In genomic region chr10:6473430-6473829, GRCh38 we compare ENCODE assay signal across 9 cellular contexts.
DNase-seq lines count a peak whose midpoint lies in the region; ATAC-seq and TF ChIP-seq lines count a peak whose summit lies in the region.
"Had no signal": no experiment of that assay in that cellular context is flagged by ENCODE, and none has a peak within 500 bp of the region (broad histone marks: within the 10 kb centered on the region; RNA-seq: fewer than 3 reads in every experiment).

No MANE protein-coding gene starts in this region.

- no peaks in the 10 kb centered on the region for H3K9me3 Mint-ChIP-seq in activated T-helper 17 cell treated with anti-CD3 and anti-CD28 coated beads, Interleukin-2, amount 50 U/mL, for 72 hours
- H3K9me3 Mint-ChIP-seq: neural progenitor cell had no signal

- peak; percentile 73 for ATAC-seq in GM19395 (IDR thresholded peaks at IDR 0.05; ENCODE audit: unreplicated experiment)
- peak; percentile 89 for ATAC-seq in activated T-helper 17 cell treated with anti-CD3 and anti-CD28 coated beads, Interleukin-2, amount 50 U/mL, for 72 hours (replicated peaks)
- no peak for ATAC-seq in HG02798 (IDR thresholded peaks at IDR 0.05; ENCODE audit: poor library complexity, unreplicated experiment)
- no peak for ATAC-seq in GM18861 (IDR thresholded peaks at IDR 0.05; ENCODE audit: unreplicated experiment)

- peaks cover 31% of the 10 kb centered on the region for H3K4me1 Mint-ChIP-seq in activated T-helper 17 cell treated with anti-CD3 and anti-CD28 coated beads, Interleukin-2, amount 50 U/mL, for 72 hours

- peak overlapping the region; percentile 90 for H3K4me3 Mint-ChIP-seq in activated T-helper 17 cell treated with anti-CD3 and anti-CD28 coated beads, Interleukin-2, amount 50 U/mL, for 72 hours
- H3K4me3 Mint-ChIP-seq: neural progenitor cell had no signal

- peaks cover 88% of the 10 kb centered on the region for H3K36me3 Mint-ChIP-seq in activated T-helper 17 cell treated with anti-CD3 and anti-CD28 coated beads, Interleukin-2, amount 50 U/mL, for 72 hours (ENCODE audit: low read depth)

- DNase-seq in NCI-H82 treated with DMSO at 0.1 percent for 48 hours (lab: John Stamatoyannopoulos, UW; ENCODE audit: unreplicated experiment), result peak; percentile 17
- DNase-seq in stimulated activated CD4-positive, alpha-beta T cell treated with anti-CD3 and anti-CD28 coated beads, TNF-alpha, amount 100 ng/mL, for 48 hours (ENCODE audit: low read depth in 3 of 3), result peak in 2 of 3 donors; percentile 21 to 31
- no peak for DNase-seq in AG20443 (ENCODE audit: low spot score)
- no peak for DNase-seq in WERI-Rb-1

- H3K27me3 Mint-ChIP-seq in activated T-helper 17 cell treated with anti-CD3 and anti-CD28 coated beads, Interleukin-2, amount 50 U/mL, for 72 hours, result no peaks in the 10 kb centered on the region

- no peaks in the 10 kb centered on the region for H3K36me3 ChIP-seq in WERI-Rb-1
- H3K36me3 ChIP-seq: neural progenitor cell had no signal

- no peak overlapping the region for H3K27ac ChIP-seq in WERI-Rb-1
- H3K27ac ChIP-seq: neural progenitor cell had no signal

- H3K27me3 ChIP-seq in WERI-Rb-1 (ENCODE audit: insufficient read depth, low read depth, severe bottlenecking), result peaks cover 5% of the 10 kb centered on the region
- H3K27me3 ChIP-seq: neural progenitor cell had no signal

- H3K9me3 ChIP-seq in WERI-Rb-1 (ENCODE audit: severe bottlenecking), result no peaks in the 10 kb centered on the region

- no peak overlapping the region for H3K4me3 ChIP-seq in WERI-Rb-1 (ENCODE audit: low read depth, low read length)
- H3K4me3 ChIP-seq: neural progenitor cell had no signal

- H3K27ac Mint-ChIP-seq in activated T-helper 17 cell treated with anti-CD3 and anti-CD28 coated beads, Interleukin-2, amount 50 U/mL, for 72 hours, result peak overlapping the region; percentile 86
- H3K27ac Mint-ChIP-seq: neural progenitor cell had no signal

- no peak for TF ChIP-seq CTCF in WERI-Rb-1 (IDR thresholded peaks at IDR 0.05; ENCODE audit: low read depth, low read length)

Comparison
In these comparisons a context has a peak if more than half of its experiments do, and no peak if none do; other contexts are left out.
1. ATAC-seq: peak in GM19395 (single experiment) and activated T-helper 17 cell treated with anti-CD3 and anti-CD28 coated beads, Interleukin-2, amount 50 U/mL, for 72 hours (single experiment); none in HG02798 (single experiment) and GM18861 (single experiment).
2. DNase-seq: peak in NCI-H82 treated with DMSO at 0.1 percent for 48 hours (single experiment) and stimulated activated CD4-positive, alpha-beta T cell treated with anti-CD3 and anti-CD28 coated beads, TNF-alpha, amount 100 ng/mL, for 48 hours (2 of 3); none in AG20443 (single experiment) and WERI-Rb-1 (single experiment).